In the genomic region with DNA sequence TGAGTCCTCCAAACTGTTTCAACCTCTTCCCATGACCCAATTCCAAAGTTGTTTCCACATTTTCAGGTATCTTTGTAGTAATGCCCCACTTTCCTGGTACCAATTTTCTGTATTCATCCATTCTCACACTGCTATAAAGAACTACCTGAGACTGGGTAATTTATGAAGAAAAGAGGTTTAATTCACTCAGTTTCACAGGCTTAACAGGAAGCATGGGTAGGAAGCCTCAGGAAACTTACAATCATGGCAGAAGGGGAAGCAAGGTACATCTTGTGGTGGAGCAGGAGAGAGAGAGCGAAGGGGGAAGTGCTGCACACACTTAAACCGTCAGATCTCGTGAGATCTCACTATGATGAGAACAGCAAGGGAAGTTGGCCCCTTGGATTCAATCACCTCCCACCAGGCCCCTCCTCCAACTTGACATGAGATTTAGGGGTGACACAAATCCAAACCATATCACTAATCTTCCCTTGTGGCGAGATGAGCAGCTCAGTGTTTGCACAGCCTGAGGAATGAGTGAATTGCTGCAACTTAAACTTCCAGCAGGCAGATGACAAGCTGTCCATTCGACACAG, we compare ENCODE assay signal across 1 cellular context.
TF ChIP-seq lines count a peak whose summit lies in the region.

No MANE protein-coding gene starts in this region.

TF ChIP-seq in GM12878, 131 proteins besides CTCF, POLR2A, EP300 and RAD21:
- TF ChIP-seq MAX (IDR thresholded peaks at IDR 0.05; ENCODE audit: low read depth, low read length) (no peak), SPI1 (IDR thresholded peaks at IDR 0.05; ENCODE audit: borderline replicate concordance, insufficient read depth, low read depth, low read length) (peak; percentile 38; the same call in 1 of the 2 replicates)
